In genomic region chr17:62216847-62217246, GRCh38 we compare ENCODE assay signal across 22 cellular contexts.
DNase-seq lines count a peak whose midpoint lies in the region; ATAC-seq, FAIRE-seq and TF ChIP-seq lines count a peak whose summit lies in the region.
"Had no signal": no experiment of that assay in that cellular context is flagged by ENCODE, and none has a peak within 500 bp of the region (broad histone marks: within the 10 kb centered on the region; RNA-seq: fewer than 3 reads in every experiment).

No MANE protein-coding gene starts in this region.

- no peak overlapping the region for H3K9ac ChIP-seq in HepG2 (ENCODE audit: insufficient read depth, low read depth, low read length)
- H3K9ac ChIP-seq: BLaER1 treated with 17β-estradiol and CSF1 and Interleukin-3, amounts not matched to agents 10 nM and 100 nM had no signal

- no peak overlapping the region for H3K4me2 ChIP-seq in HepG2 (ENCODE audit: low read depth, low read length)
- H3K4me2 ChIP-seq: BLaER1 treated with 17β-estradiol and CSF1 and Interleukin-3, amounts not matched to agents 10 nM and 100 nM had no signal

- TF ChIP-seq EP300 in HepG2 (IDR thresholded peaks at IDR 0.05; ENCODE audit: low read depth in 2 of 2, low read length in 2 of 2) (no peak), HepG2 (CRISPR knock-in tag; IDR thresholded peaks at IDR 0.05; ENCODE audit: borderline replicate concordance) (no peak)

- CTCF ChIA-PET in HepG2 (lab: Yijun Ruan, JAX; ENCODE audit: low intra/inter-chr PET ratio, low total read pairs), result no interaction called here

- DNase-seq in HepG2 (ENCODE audit: low spot score) (no peak), right lobe of liver (no peak), upper lobe of right lung (no peak), omental fat pad (ENCODE audit: low spot score) (no peak)
- DNase-seq in natural killer cell treated with Interleukin-12 subunit alpha and Interleukin-12 subunit beta and Interleukin-15 and Interleukin-18, amount 100 ng/mL, for 72 hours (ENCODE audit: low spot score), result no peak
- DNase-seq: AML-193; BE2C; CD4-positive, alpha-beta T cell; CD8-positive, alpha-beta memory T cell; DMS53; DMS79 treated with DMSO at 0.1 percent for 48 hours; GF-D8; GOT3; H7; HCEC 1CT had no signal

- intact Hi-C loops in HepG2 (cut with micrococcal nuclease; ENCODE audit: unreplicated experiment), result no loop called here
- intact Hi-C loops in right lobe of liver (cut with DNase I), result no loop called here
- intact Hi-C loops in upper lobe of right lung (cut with DNase I), result no loop called here

- H3K9me3 ChIP-seq in HepG2 (ENCODE audit: low read length) (no peaks in the 10 kb centered on the region), right lobe of liver (no peaks in the 10 kb centered on the region), upper lobe of right lung (no peaks in the 10 kb centered on the region)
- H3K9me3 ChIP-seq: BE2C had no signal

- no peak overlapping the region for H2AFZ ChIP-seq in HepG2 (ENCODE audit: low read length)

- no peak overlapping the region for H3K4me3 ChIP-seq in HepG2 (replicated peaks in 1 of 3; ENCODE audit: insufficient read depth in 1 of 3, low read depth in 2 of 3, low read length in 3 of 3)
- no peak overlapping the region for H3K4me3 ChIP-seq in right lobe of liver
- H3K4me3 ChIP-seq in upper lobe of right lung, result no peak overlapping the region
- H3K4me3 ChIP-seq: BLaER1 treated with 17β-estradiol and CSF1 and Interleukin-3, amounts not matched to agents 10 nM and 100 nM had no signal

- H3K4me1 Mint-ChIP-seq in natural killer cell treated with Interleukin-12 subunit alpha and Interleukin-12 subunit beta and Interleukin-15 and Interleukin-18, amount 100 ng/mL, for 72 hours (ENCODE audit: low read depth in 2 of 2), result no peaks in the 10 kb centered on the region
- H3K4me1 Mint-ChIP-seq: CD8-positive, alpha-beta memory T cell had no signal

- H3K27me3 Mint-ChIP-seq in natural killer cell treated with Interleukin-12 subunit alpha and Interleukin-12 subunit beta and Interleukin-15 and Interleukin-18, amount 100 ng/mL, for 72 hours, result peaks cover 9% of the 10 kb centered on the region in 2 donors

- TF ChIP-seq CTCF in HepG2 (CRISPR knock-in tag; IDR thresholded peaks at IDR 0.05) (no peak), right lobe of liver (IDR thresholded peaks at IDR 0.05) (no peak), upper lobe of right lung (IDR thresholded peaks at IDR 0.05) (no peak), omental fat pad (IDR thresholded peaks at IDR 0.05) (no peak)

- no peak for FAIRE-seq in HepG2 (lab: Jason Lieb, UNC)
- FAIRE-seq: A204.1, GM12891, GM18507 had no signal

- no peak overlapping the region for H3K27ac Mint-ChIP-seq in natural killer cell treated with Interleukin-12 subunit alpha and Interleukin-12 subunit beta and Interleukin-15 and Interleukin-18, amount 100 ng/mL, for 72 hours
- H3K27ac Mint-ChIP-seq: CD14-positive monocyte; CD4-positive, alpha-beta T cell; CD8-positive, alpha-beta memory T cell had no signal

- no peaks in the 10 kb centered on the region for H3K9me3 Mint-ChIP-seq in natural killer cell treated with Interleukin-12 subunit alpha and Interleukin-12 subunit beta and Interleukin-15 and Interleukin-18, amount 100 ng/mL, for 72 hours
- H3K9me3 Mint-ChIP-seq: CD4-positive, alpha-beta T cell; CD8-positive, alpha-beta memory T cell had no signal

- H4K20me1 ChIP-seq in HepG2 (ENCODE audit: insufficient read depth, low read length), result no peaks in the 10 kb centered on the region
- H4K20me1 ChIP-seq: BLaER1 treated with 17β-estradiol and CSF1 and Interleukin-3, amounts not matched to agents 10 nM and 100 nM had no signal

- H3K4me1 ChIP-seq in HepG2 (ENCODE audit: insufficient read depth, low read length), result no peaks in the 10 kb centered on the region
- H3K4me1 ChIP-seq in right lobe of liver, result no peaks in the 10 kb centered on the region
- no peaks in the 10 kb centered on the region for H3K4me1 ChIP-seq in upper lobe of right lung
- H3K4me1 ChIP-seq: BE2C had no signal

- TF ChIP-seq POLR2A in HepG2 (IDR thresholded peaks at IDR 0.05; ENCODE audit: insufficient read depth in 1 of 2, low read depth in 2 of 2, low read length in 2 of 2) (no peak), right lobe of liver (IDR thresholded peaks at IDR 0.05) (no peak)

- H3K36me3 ChIP-seq in HepG2 (replicated peaks in 1 of 2; ENCODE audit: control insufficient read depth in 1 of 2, insufficient read depth in 2 of 2, low read length in 2 of 2) (no peaks in the 10 kb centered on the region), right lobe of liver (no peaks in the 10 kb centered on the region), upper lobe of right lung (no peaks in the 10 kb centered on the region)
- H3K36me3 ChIP-seq: BE2C; BLaER1 treated with 17β-estradiol and CSF1 and Interleukin-3, amounts not matched to agents 10 nM and 100 nM had no signal

- no TSS peak for BruUV-seq in HepG2 (replicated peaks; lab: Mats Ljungman, UMichigan)

- 56% methylated on average over 8 of the region's 8 CpGs for WGBS in HepG2 (ENCODE audit: low lambda C conversion rate)
- 54% methylated on average over 2 of the region's 8 CpGs for WGBS in right lobe of liver (ENCODE audit: insufficient coverage, low coverage, low lambda C conversion rate, missing lambda C conversion rate)

- no peak overlapping the region for H3K4me3 Mint-ChIP-seq in natural killer cell treated with Interleukin-12 subunit alpha and Interleukin-12 subunit beta and Interleukin-15 and Interleukin-18, amount 100 ng/mL, for 72 hours
- H3K4me3 Mint-ChIP-seq: CD14-positive monocyte; CD4-positive, alpha-beta T cell; CD8-positive, alpha-beta memory T cell had no signal

- H3K79me2 ChIP-seq in HepG2 (ENCODE audit: insufficient read depth, low read length), result no peaks in the 10 kb centered on the region

- ATAC-seq in HepG2 (0 out of 3 replicates have a peak, but pooled peaks have one; percentile 29), right lobe of liver (no peak), upper lobe of right lung (peak; percentile 32), omental fat pad (ENCODE audit: low FRiP score) (no peak), GM21381 (IDR thresholded peaks at IDR 0.05; ENCODE audit: unreplicated experiment) (no peak)
- ATAC-seq in natural killer cell treated with Interleukin-12 subunit alpha and Interleukin-12 subunit beta and Interleukin-15 and Interleukin-18, amount 100 ng/mL, for 72 hours, result peak; percentile 38 to 55

- H3K27ac ChIP-seq in HepG2 (ENCODE audit: extremely low read length, insufficient read depth, low read length) (no peak overlapping the region), right lobe of liver (no peak overlapping the region), upper lobe of right lung (no peak overlapping the region)
- H3K27ac ChIP-seq: 22Rv1; BLaER1 treated with 17β-estradiol and CSF1 and Interleukin-3, amounts not matched to agents 10 nM and 100 nM had no signal

- in situ Hi-C loops in HepG2 (cut with HindIII; ENCODE audit: extremely low pct_ligation_motif_present, low pct_unique_long_range_greater_than_20kb), result no loop called here

- POLR2A ChIA-PET in HepG2 (lab: Yijun Ruan, JAX), result no interaction called here

- H3K27me3 ChIP-seq in HepG2 (ENCODE audit: control insufficient read depth in 1 of 2, insufficient read depth in 2 of 2, low read length in 2 of 2) (no peaks in the 10 kb centered on the region; a peak in 1 of 5 replicates), right lobe of liver (no peaks in the 10 kb centered on the region), upper lobe of right lung (no peaks in the 10 kb centered on the region)
- H3K27me3 ChIP-seq: BE2C; BLaER1 treated with 17β-estradiol and CSF1 and Interleukin-3, amounts not matched to agents 10 nM and 100 nM had no signal

- H3K36me3 Mint-ChIP-seq in natural killer cell treated with Interleukin-12 subunit alpha and Interleukin-12 subunit beta and Interleukin-15 and Interleukin-18, amount 100 ng/mL, for 72 hours, result no peaks in the 10 kb centered on the region
- H3K36me3 Mint-ChIP-seq: CD14-positive monocyte; CD8-positive, alpha-beta memory T cell had no signal

- TF ChIP-seq RAD21 in HepG2 (CRISPR knock-in tag; IDR thresholded peaks at IDR 0.05), result no peak

TF ChIP-seq in HepG2, 621 proteins besides CTCF, POLR2A, EP300 and RAD21 (continues in another document):
- TF ChIP-seq THRA (CRISPR knock-in tag; IDR thresholded peaks at IDR 0.05; ENCODE audit: borderline replicate concordance), result no peak
- no peak for TF ChIP-seq BCL3 (CRISPR knock-in tag; IDR thresholded peaks at IDR 0.05)
- no peak for TF ChIP-seq ZNF720 (CRISPR knock-in tag; IDR thresholded peaks at IDR 0.05)
- no peak for TF ChIP-seq AGO1 (IDR thresholded peaks at IDR 0.05; ENCODE audit: low read depth, low read length, poor library complexity, severe bottlenecking)
- no peak for TF ChIP-seq STAT5B (CRISPR knock-in tag; IDR thresholded peaks at IDR 0.05)
- no peak for TF ChIP-seq GPN1 (CRISPR knock-in tag; IDR thresholded peaks at IDR 0.05; ENCODE audit: borderline replicate concordance)

Comparison
In these comparisons a context has a peak if more than half of its experiments do, and no peak if none do; other contexts are left out.
1. ATAC-seq: peak in HepG2 (single experiment), natural killer cell treated with Interleukin-12 subunit alpha and Interleukin-12 subunit beta and Interleukin-15 and Interleukin-18, amount 100 ng/mL, for 72 hours (2 of 2) and upper lobe of right lung (single experiment); none in right lobe of liver (0 of 4), omental fat pad (single experiment) and GM21381 (single experiment).